In genomic region chr2:215617060-215617824, GRCh38 we compare ENCODE assay signal across 1 cellular context.
TF ChIP-seq lines count a peak whose summit lies in the region.

No MANE protein-coding gene starts in this region.

TF ChIP-seq in HepG2, 621 proteins besides CTCF, POLR2A, EP300 and RAD21 (continued from another document and continues in another):
- TF ChIP-seq ZNF275 (CRISPR knock-in tag; IDR thresholded peaks at IDR 0.05; ENCODE audit: borderline replicate concordance) (no peak; the same call in 1 of the 2 replicates), CBX2 (IDR thresholded peaks at IDR 0.05; ENCODE audit: low read depth, low read length) (no peak), CBX2 (CRISPR knock-in tag; IDR thresholded peaks at IDR 0.05; ENCODE audit: low read depth) (peak; percentile 45; the same call in 1 of the 2 replicates), RERE (CRISPR knock-in tag; IDR thresholded peaks at IDR 0.05; ENCODE audit: low read depth) (peak; percentile 86), ZNF512B (CRISPR knock-in tag; IDR thresholded peaks at IDR 0.05; ENCODE audit: borderline replicate concordance) (no peak), ZHX1 (CRISPR knock-in tag; IDR thresholded peaks at IDR 0.05; ENCODE audit: low read depth) (peak; percentile 55; the same call in 1 of the 2 replicates), SMARCC2 (IDR thresholded peaks at IDR 0.05) (0 out of 2 replicates have a peak, but pooled peaks have one; percentile 60), SRY (CRISPR knock-in tag; IDR thresholded peaks at IDR 0.05) (no peak), ZNF180 (CRISPR knock-in tag; IDR thresholded peaks at IDR 0.05; ENCODE audit: borderline replicate concordance, low read depth) (no peak), ZNF710 (CRISPR knock-in tag; IDR thresholded peaks at IDR 0.05; ENCODE audit: borderline replicate concordance) (peak; percentile 99), RXRA (CRISPR knock-in tag; IDR thresholded peaks at IDR 0.05) (peak; percentile 31; the same call in 1 of the 2 replicates), HINFP (CRISPR knock-in tag; IDR thresholded peaks at IDR 0.05; ENCODE audit: low read depth) (0 out of 2 replicates have a peak, but pooled peaks have one; percentile 17), MZF1 (CRISPR knock-in tag; IDR thresholded peaks at IDR 0.05; ENCODE audit: borderline replicate concordance) (no peak), XRCC5 (optimal IDR thresholded peaks at IDR 0.05; ENCODE audit: low read length) (no peak), ERF (CRISPR knock-in tag; IDR thresholded peaks at IDR 0.05) (peak; percentile 75), NFYB (CRISPR knock-in tag; IDR thresholded peaks at IDR 0.05) (no peak), BORCS8-MEF2B (CRISPR knock-in tag; IDR thresholded peaks at IDR 0.05) (no peak), CSRNP1 (CRISPR knock-in tag; IDR thresholded peaks at IDR 0.05) (peak; percentile 87; the same call in 1 of the 2 replicates), ZNF703 (CRISPR knock-in tag; IDR thresholded peaks at IDR 0.05; ENCODE audit: borderline replicate concordance) (0 out of 2 replicates have a peak, but pooled peaks have one; percentile 68), GLMP (CRISPR knock-in tag; IDR thresholded peaks at IDR 0.05; ENCODE audit: borderline replicate concordance) (no peak), POLR2AphosphoS5 (IDR thresholded peaks at IDR 0.05; ENCODE audit: low read depth, low read length) (no peak), ISL2 (CRISPR knock-in tag; IDR thresholded peaks at IDR 0.05) (peak; percentile 100), BCL6 (CRISPR knock-in tag; IDR thresholded peaks at IDR 0.05) (peak; percentile 95), ZNF280D (CRISPR knock-in tag; IDR thresholded peaks at IDR 0.05) (no peak), ZNF382 (CRISPR knock-in tag; IDR thresholded peaks at IDR 0.05; ENCODE audit: borderline replicate concordance) (no peak), MATR3 (CRISPR knock-in tag; IDR thresholded peaks at IDR 0.05) (no peak), ZNF562 (CRISPR knock-in tag; IDR thresholded peaks at IDR 0.05; ENCODE audit: borderline replicate concordance) (no peak), ETV5 (CRISPR knock-in tag; IDR thresholded peaks at IDR 0.05; ENCODE audit: borderline replicate concordance) (peak; percentile 99), ZNF160 (CRISPR knock-in tag; IDR thresholded peaks at IDR 0.05) (peak; percentile 44; the same call in 1 of the 2 replicates), ZNF432 (CRISPR knock-in tag; IDR thresholded peaks at IDR 0.05; ENCODE audit: borderline replicate concordance) (no peak), E2F1 (CRISPR knock-in tag; IDR thresholded peaks at IDR 0.05) (0 out of 2 replicates have a peak, but pooled peaks have one; percentile 47)
